Comparison of ENCODE assay signal across 26 cellular contexts in genomic region chr18:2535419-2535910, GRCh38. TPM values are rescaled to one million over a fixed set of nuclear protein-coding genes. Genes with fewer than 3 reads are reported as not detected.
A peak's percentile ranks its signal among the peaks of the same experiment; 100 is the strongest.
DNase-seq lines count a peak whose midpoint lies in the region; ATAC-seq and TF ChIP-seq lines count a peak whose summit lies in the region.
"Had no signal": no experiment of that assay in that cellular context is flagged by ENCODE, and none has a peak within 500 bp of the region (broad histone marks: within the 10 kb centered on the region; RNA-seq: fewer than 3 reads in every experiment).

No MANE protein-coding gene starts in this region.

- H3K9me3 ChIP-seq in HEK293 (ENCODE audit: control insufficient read depth, insufficient read depth, low read depth, low read length) (no peaks in the 10 kb centered on the region), OCI-LY7 (ENCODE audit: low read length) (peaks cover 32% of the 10 kb centered on the region; the same call in 1 of the 2 replicates)

- POLR2A ChIA-PET in HEK293 (lab: Yijun Ruan, JAX): no interaction called here
- POLR2A ChIA-PET in OCI-LY7 (lab: Charles Lee): interaction anchor here (0.6 to 2.8 kb wide), 10 partner anchors 9 to 451 kb away, joined by 3 to 17 read pairs (median 4); no protein-coding TSS in a partner anchor
- POLR2A ChIA-PET in activated CD4-positive, alpha-beta memory T cell treated with anti-CD3 and anti-CD28 coated beads for 36 hours (lab: Charles Lee): no interaction called here

- intact Hi-C loops in OCI-LY7 (cut with micrococcal nuclease; ENCODE audit: unreplicated experiment): no loop called here
- intact Hi-C loops in activated CD4-positive, alpha-beta memory T cell treated with anti-CD3 and anti-CD28 coated beads for 36 hours (cut with micrococcal nuclease): no loop called here

- H3K27ac ChIP-seq in HEK293 (ENCODE audit: extremely low read depth, low read depth, low read length) (no peak overlapping the region), OCI-LY7 (ENCODE audit: low read depth, low read length, poor library complexity, severe bottlenecking) (peak overlapping the region; percentile 99)

- peaks cover 16% of the 10 kb centered on the region for H3K4me1 ChIP-seq in HEK293 (ENCODE audit: control insufficient read depth, insufficient read depth, low read length)
- peaks cover 84% of the 10 kb centered on the region for H3K4me1 ChIP-seq in OCI-LY7 (ENCODE audit: insufficient read depth, low read length, poor library complexity, severe bottlenecking)
- H3K4me1 ChIP-seq: heart right ventricle had no signal

- peak overlapping the region; percentile 80 for H3K4me2 ChIP-seq in OCI-LY7 (ENCODE audit: low read length)

- DNase-seq in OCI-LY7 (ENCODE audit: low spot score) (peak; percentile 95), naive B cell (no peak), NOMO-1 treated with DMSO at 0.1 percent for 48 hours (lab: John Stamatoyannopoulos, UW; ENCODE audit: unreplicated experiment) (no peak), putamen (ENCODE audit: low spot score) (no peak)
- DNase-seq in activated CD4-positive, alpha-beta memory T cell treated with anti-CD3 and anti-CD28 coated beads for 36 hours: no peak
- DNase-seq: activated CD4-positive, CD25-positive, alpha-beta regulatory T cell treated with anti-CD3 and anti-CD28 coated beads, Interleukin-2, amount 50 U/mL, for 72 hours; activated naive CD4-positive, alpha-beta T cell treated with anti-CD3 and anti-CD28 coated beads for 36 hours; activated T-cell treated with anti-CD3 and anti-CD28 coated beads, Interleukin-2, amount 50 U/mL, for 48 hours; CD4-positive, alpha-beta T cell; central memory CD4-positive, alpha-beta T cell; DMS 273 treated with DMSO at 0.1 percent for 48 hours; HCEC 1CT; heart right ventricle; left ventricle myocardium superior; NCI-H1092 treated with DMSO at 0.1 percent for 48 hours; NCI-H2029 treated with DMSO at 0.1 percent for 48 hours; NCI-H345; NCI-H82; posterior cingulate gyrus; Right ventricle myocardium superior; substantia nigra; T-cell had no signal

- peak overlapping the region in 7 of 8 donors; percentile 24 to 80 (median 57) for H3K4me3 Mint-ChIP-seq in naive B cell
- H3K4me3 Mint-ChIP-seq in activated CD4-positive, alpha-beta memory T cell treated with anti-CD3 and anti-CD28 coated beads for 36 hours: no peak overlapping the region
- H3K4me3 Mint-ChIP-seq: activated naive CD4-positive, alpha-beta T cell treated with anti-CD3 and anti-CD28 coated beads for 36 hours; CD4-positive, alpha-beta T cell; neural crest cell; T-cell had no signal

- H3K27me3 Mint-ChIP-seq in naive B cell: no peaks in the 10 kb centered on the region
- no peaks in the 10 kb centered on the region for H3K27me3 Mint-ChIP-seq in activated CD4-positive, alpha-beta memory T cell treated with anti-CD3 and anti-CD28 coated beads for 36 hours
- H3K27me3 Mint-ChIP-seq: CD4-positive, alpha-beta T cell; T-cell had no signal

- CTCF ChIA-PET in HEK293 (lab: Yijun Ruan, JAX) (interaction anchor here (0.6 to 3.6 kb wide), 5 partner anchors 12 to 1931 kb away, joined by 3 to 19 read pairs (median 7); no protein-coding TSS in a partner anchor), OCI-LY7 (lab: Charles Lee; ENCODE audit: unreplicated experiment) (interaction anchor here (0.6 kb wide), 1 partner anchor 39 kb away, joined by 3 read pairs; no protein-coding TSS in a partner anchor)
- CTCF ChIA-PET in activated CD4-positive, alpha-beta memory T cell treated with anti-CD3 and anti-CD28 coated beads for 36 hours (lab: Charles Lee): no interaction called here

- H3K4me3 ChIP-seq in HEK293 (ENCODE audit: low read depth, low read length) (no peak overlapping the region), OCI-LY7 (ENCODE audit: low read depth, low read length, poor library complexity, severe bottlenecking) (peak overlapping the region; percentile 48)
- H3K4me3 ChIP-seq: heart right ventricle had no signal

- no peaks in the 10 kb centered on the region for H3K79me2 ChIP-seq in OCI-LY7 (ENCODE audit: insufficient read depth, low read depth, low read length)

- H3K36me3 ChIP-seq in HEK293 (ENCODE audit: control insufficient read depth in 2 of 2, insufficient read depth in 1 of 2, low read length in 2 of 2) (no peaks in the 10 kb centered on the region; a peak in 1 of 3 replicates), OCI-LY7 (ENCODE audit: insufficient read depth, low read length) (peaks cover 59% of the 10 kb centered on the region)

- peak overlapping the region; percentile 64 to 88 (median 82) for H3K27ac Mint-ChIP-seq in naive B cell
- H3K27ac Mint-ChIP-seq in activated CD4-positive, alpha-beta memory T cell treated with anti-CD3 and anti-CD28 coated beads for 36 hours: no peak overlapping the region
- H3K27ac Mint-ChIP-seq: activated naive CD4-positive, alpha-beta T cell treated with anti-CD3 and anti-CD28 coated beads for 36 hours; CD4-positive, alpha-beta T cell; T-cell had no signal

- peak; percentile 38 for ATAC-seq in GM18511 (IDR thresholded peaks at IDR 0.05; ENCODE audit: unreplicated experiment)
- peak; percentile 72 to 74 for ATAC-seq in naive B cell (ENCODE audit: low read depth in 2 of 2)
- no peak for ATAC-seq in GM19351 (IDR thresholded peaks at IDR 0.05; ENCODE audit: unreplicated experiment)
- ATAC-seq: heart right ventricle, left ventricle myocardium superior, T-cell had no signal

- H3K9me2 ChIP-seq in OCI-LY7 (ENCODE audit: insufficient read depth, low read length): no peaks in the 10 kb centered on the region

- BruUV-seq in OCI-LY7 (replicated peaks; lab: Mats Ljungman, UMichigan): no TSS peak

- no peaks in the 10 kb centered on the region for H4K20me1 ChIP-seq in OCI-LY7 (ENCODE audit: insufficient read depth, low read length)

- H3K36me3 Mint-ChIP-seq in naive B cell: peaks cover 0 to 20% of the 10 kb centered on the region in 2 donors
- H3K36me3 Mint-ChIP-seq in activated CD4-positive, alpha-beta memory T cell treated with anti-CD3 and anti-CD28 coated beads for 36 hours: peaks cover 19% of the 10 kb centered on the region

- H2AFZ ChIP-seq in OCI-LY7 (ENCODE audit: low read length): peak overlapping the region; percentile 58; the same call in 1 of the 2 replicates

- peaks cover 28 to 31% (median 30%) of the 10 kb centered on the region in 3 donors for H3K4me1 Mint-ChIP-seq in naive B cell
- no peaks in the 10 kb centered on the region for H3K4me1 Mint-ChIP-seq in activated CD4-positive, alpha-beta memory T cell treated with anti-CD3 and anti-CD28 coated beads for 36 hours (ENCODE audit: low read depth)

- TF ChIP-seq CTCF in HEK293 (tag by site-specific recombination; IDR thresholded peaks at IDR 0.05) (no peak), OCI-LY7 (conservative IDR thresholded peaks at IDR 0.05; ENCODE audit: low read length) (no peak)

- H3K9me3 Mint-ChIP-seq in naive B cell: peaks cover 0 to 16% (median 6%) of the 10 kb centered on the region in 7 donors
- H3K9me3 Mint-ChIP-seq in activated CD4-positive, alpha-beta memory T cell treated with anti-CD3 and anti-CD28 coated beads for 36 hours: no peaks in the 10 kb centered on the region
- H3K9me3 Mint-ChIP-seq: activated naive CD4-positive, alpha-beta T cell treated with anti-CD3 and anti-CD28 coated beads for 36 hours; CD4-positive, alpha-beta T cell had no signal

TF ChIP-seq in HEK293, 187 proteins besides CTCF, POLR2A, EP300 and RAD21:
- no peak for TF ChIP-seq ZNF239 (tag by site-specific recombination; IDR thresholded peaks at IDR 0.05)
- TF ChIP-seq GLIS1 (tag by site-specific recombination; IDR thresholded peaks at IDR 0.05): peak; percentile 59; the same call in 1 of the 2 replicates

RNA-seq across cellular contexts. Expression of gene METTL4, which starts 35.8 kb away (rescaled TPM):
- total RNA-seq in OCI-LY7 (2014; rRNA removed; shearing (Covaris generic)): 11.8 and 12.4 TPM in 2 replicates
- 23.3 and 23.7 TPM in 2 replicates for total RNA-seq in OCI-LY7 (2022)
- polyA plus RNA-seq in naive B cell (ENCODE audit: low read depth in 6 of 6): 10 to 100 TPM in 5 of 6 donors, 1 to 10 TPM in 1; 4.0 to 18.0 (median 15.5) TPM
- 10 to 100 TPM; 19.6 to 23.0 TPM for total RNA-seq in activated CD4-positive, alpha-beta memory T cell treated with anti-CD3 and anti-CD28 coated beads for 36 hours

RNA-seq across cellular contexts. Expression of gene NDC80, which starts 35.9 kb away (rescaled TPM):
- total RNA-seq in OCI-LY7 (2014; rRNA removed; shearing (Covaris generic)): 73.0 and 91.1 TPM in 2 replicates
- 105 and 115 TPM in 2 replicates for total RNA-seq in OCI-LY7 (2022)
- polyA plus RNA-seq in naive B cell (ENCODE audit: low read depth in 6 of 6): 1 to 10 TPM in 5 of 6 donors, not detected in 1; 1.7 to 3.5 (median 2.7) TPM
- total RNA-seq in activated CD4-positive, alpha-beta memory T cell treated with anti-CD3 and anti-CD28 coated beads for 36 hours: 10 to 100 TPM; 79.3 to 83.1 TPM
